Comparison of ENCODE assay signal across 24 cellular contexts in genomic region chr7:739964-740942, GRCh38. TPM values are rescaled to one million over a fixed set of nuclear protein-coding genes. Genes with fewer than 3 reads are reported as not detected.
DNase-seq lines count a peak whose midpoint lies in the region; ATAC-seq and TF ChIP-seq lines count a peak whose summit lies in the region.
"Had no signal": no experiment of that assay in that cellular context is flagged by ENCODE, and none has a peak within 500 bp of the region (broad histone marks: within the 10 kb centered on the region; RNA-seq: fewer than 3 reads in every experiment).

No MANE protein-coding gene starts in this region.

- no peak overlapping the region for H3K23ac ChIP-seq in H9 (ENCODE audit: insufficient read length, low read depth, low read length)

- no peak overlapping the region for H3K4me2 ChIP-seq in H9 (ENCODE audit: insufficient read depth, insufficient read length, low read length)
- H3K4me2 ChIP-seq: hepatocyte had no signal

- H2BK20ac ChIP-seq in H9 (ENCODE audit: low read depth, low read length, poor library complexity, severe bottlenecking) = no peak overlapping the region

- no peak overlapping the region for H4K8ac ChIP-seq in H9 (replicated peaks; ENCODE audit: insufficient read length, low read depth, low read length)

- no peak overlapping the region for H2AFZ ChIP-seq in H9 (ENCODE audit: low read length)
- H2AFZ ChIP-seq: hepatocyte had no signal

- 0 out of 4 replicates have a peak, but pooled peaks cover 0 to 2% of the 10 kb centered on the region in 2 experiments for H3K4me1 Mint-ChIP-seq in H9
- H3K4me1 Mint-ChIP-seq: activated B cell treated with CpG ODN at 0.5 μM for 24 hours; activated naive CD8-positive, alpha-beta T cell treated with anti-CD3 and anti-CD28 coated beads, Interleukin-2, amount 50 U/mL, for 24 hours had no signal

- H3T11ph ChIP-seq in H9 (ENCODE audit: low read length) = no peak overlapping the region

- in situ Hi-C loops in Panc1 (cut with HindIII; ENCODE audit: low pct_unique_long_range_greater_than_20kb, low sequenced_read_pairs) = no loop called here

- no peak overlapping the region for H2AK5ac ChIP-seq in H9 (ENCODE audit: insufficient read length, low read length)

- H3K9me3 ChIP-seq in H9 (ENCODE audit: control insufficient read depth, low read depth, low read length) (peaks cover 2% of the 10 kb centered on the region), Panc1 (ENCODE audit: control insufficient read depth, insufficient read depth, low read depth, low read length) (no peaks in the 10 kb centered on the region)
- H3K9me3 ChIP-seq: gastrocnemius medialis had no signal

- H3K36me3 Mint-ChIP-seq in H9 (ENCODE audit: insufficient read depth in 1 of 3, low read depth in 3 of 3) = peaks cover 24 to 40% (median 33%) of the 10 kb centered on the region in 3 experiments

- H3K9me3 Mint-ChIP-seq in H9 = no peaks in the 10 kb centered on the region; a peak in 1 of 5 replicates
- H3K9me3 Mint-ChIP-seq: activated B cell treated with CpG ODN at 0.5 μM for 24 hours; activated CD4-positive, alpha-beta memory T cell treated with anti-CD3 and anti-CD28 coated beads for 36 hours; activated naive CD8-positive, alpha-beta T cell treated with anti-CD3 and anti-CD28 coated beads, Interleukin-2, amount 50 U/mL, for 24 hours; type B pancreatic cell had no signal

- no peak overlapping the region for H3K9ac ChIP-seq in H9 (ENCODE audit: extremely low read depth, insufficient read length, low read length)

- no peak overlapping the region for H2BK120ac ChIP-seq in H9 (ENCODE audit: low read depth, low read length, poor library complexity, severe bottlenecking)

- H3K36me3 ChIP-seq in Panc1 (ENCODE audit: control insufficient read depth, insufficient read depth, low read length) = no peaks in the 10 kb centered on the region

- H3K27me3 Mint-ChIP-seq in H9 (ENCODE audit: low read depth) = no peaks in the 10 kb centered on the region
- H3K27me3 Mint-ChIP-seq: activated B cell treated with CpG ODN at 0.5 μM for 24 hours; activated CD4-positive, alpha-beta memory T cell treated with anti-CD3 and anti-CD28 coated beads for 36 hours; activated naive CD8-positive, alpha-beta T cell treated with anti-CD3 and anti-CD28 coated beads, Interleukin-2, amount 50 U/mL, for 24 hours; type B pancreatic cell had no signal

- H2BK15ac ChIP-seq in H9 (ENCODE audit: low read depth, low read length) = no peak overlapping the region

- CTCF ChIA-PET in Panc1 (lab: Charles Lee) = no interaction called here

- no peaks in the 10 kb centered on the region for H4K20me1 ChIP-seq in H9 (ENCODE audit: control insufficient read depth, insufficient read depth, insufficient read length)

- no peak overlapping the region for H3K27ac Mint-ChIP-seq in H9
- H3K27ac Mint-ChIP-seq: activated B cell treated with CpG ODN at 0.5 μM for 24 hours; activated CD4-positive, alpha-beta memory T cell treated with anti-CD3 and anti-CD28 coated beads for 36 hours; activated naive CD8-positive, alpha-beta T cell treated with anti-CD3 and anti-CD28 coated beads, Interleukin-2, amount 50 U/mL, for 24 hours; type B pancreatic cell had no signal

- H3K79me1 ChIP-seq in H9 (ENCODE audit: insufficient read depth, low read depth, low read length, poor library complexity, severe bottlenecking) = peaks cover 2% of the 10 kb centered on the region

- H3K27me3 ChIP-seq in H9 (ENCODE audit: insufficient read depth, low read length) (no peaks in the 10 kb centered on the region), Panc1 (ENCODE audit: control insufficient read depth, insufficient read depth, low read length) (no peaks in the 10 kb centered on the region)
- H3K27me3 ChIP-seq: gastrocnemius medialis, hepatocyte had no signal

- TF ChIP-seq CTCF in H9 (conservative IDR thresholded peaks at IDR 0.05) (no peak), Panc1 (IDR thresholded peaks at IDR 0.05) (no peak)

- H3K4me3 ChIP-seq in Panc1 (ENCODE audit: low read depth in 2 of 2, low read length in 2 of 2) = no peak overlapping the region
- H3K4me3 ChIP-seq: gastrocnemius medialis, hepatocyte had no signal

- H2BK12ac ChIP-seq in H9 (ENCODE audit: insufficient read length, low read depth, low read length) = no peak overlapping the region

- 0 out of 2 replicates have a peak, but pooled peaks have one; percentile 17 for ATAC-seq in Panc1
- ATAC-seq in left colon = peak; percentile 6
- ATAC-seq in sciatic nerve = no peak
- ATAC-seq in GM19023 (IDR thresholded peaks at IDR 0.05; ENCODE audit: unreplicated experiment) = no peak
- ATAC-seq: activated naive CD8-positive, alpha-beta T cell treated with anti-CD3 and anti-CD28 coated beads, Interleukin-2, amount 50 U/mL, for 24 hours; gastrocnemius medialis; HCT116 had no signal

- no peak overlapping the region for H3K14ac ChIP-seq in H9 (ENCODE audit: insufficient read depth, low read length)

- POLR2A ChIA-PET in Panc1 (lab: Charles Lee) = no interaction called here

- H3K27ac ChIP-seq in H9 (ENCODE audit: insufficient read length, low read depth, low read length) (no peak overlapping the region), Panc1 (ENCODE audit: low read length) (no peak overlapping the region)
- H3K27ac ChIP-seq: C4-2B, gastrocnemius medialis, hepatocyte had no signal

- no peak overlapping the region for H4K5ac ChIP-seq in H9 (ENCODE audit: insufficient read length, low read depth, low read length)

- no peak overlapping the region for H3K18ac ChIP-seq in H9 (ENCODE audit: insufficient read length, low read depth, low read length)

- H3K4me1 ChIP-seq in H9 (ENCODE audit: insufficient read depth, low read length) (no peaks in the 10 kb centered on the region), Panc1 (ENCODE audit: control insufficient read depth, insufficient read depth, low read length) (no peaks in the 10 kb centered on the region; the same call in 1 of the 2 replicates)

- H4K91ac ChIP-seq in H9 (ENCODE audit: insufficient read length, low read depth, low read length) = no peak overlapping the region

- no TSS peak for BruUV-seq in Panc1 (replicated peaks; lab: Mats Ljungman, UMichigan)

- H3K56ac ChIP-seq in H9 (ENCODE audit: insufficient read length, low read depth, low read length) = no peak overlapping the region

- H3K4ac ChIP-seq in H9 (ENCODE audit: low read depth, low read length) = no peak overlapping the region

- DNase-seq in H9 (peak; percentile 22), Panc1 (ENCODE audit: low read depth, low spot score) (no peak), left colon (no peak), sciatic nerve (ENCODE audit: low spot score) (peak; percentile 53), amygdala (lab: John Stamatoyannopoulos, UW) (no peak), COLO668 (lab: John Stamatoyannopoulos, UW; ENCODE audit: unreplicated experiment) (no peak)
- DNase-seq: activated B cell treated with CpG ODN at 0.5 μM for 24 hours; activated CD4-positive, alpha-beta memory T cell treated with anti-CD3 and anti-CD28 coated beads for 36 hours; activated CD8-positive, alpha-beta memory T cell treated with anti-CD3 and anti-CD28 coated beads, Interleukin-2, amount 50 U/mL, for 4 hours; activated naive CD8-positive, alpha-beta T cell treated with anti-CD3 and anti-CD28 coated beads, Interleukin-2, amount 50 U/mL, for 24 hours; DMS79 treated with DMSO at 0.1 percent for 48 hours; gastrocnemius medialis; NCI-H1048; NCI-H1694; occipital lobe; SHP77; stimulated activated CD4-positive, alpha-beta T cell treated with anti-CD3 and anti-CD28 coated beads, Interleukin-2, amount 100 ng/mL, for 48 hours; substantia nigra; T1000 had no signal

- H3K4me3 Mint-ChIP-seq in H9 = no peak overlapping the region
- H3K4me3 Mint-ChIP-seq: activated B cell treated with CpG ODN at 0.5 μM for 24 hours; activated CD4-positive, alpha-beta memory T cell treated with anti-CD3 and anti-CD28 coated beads for 36 hours; activated naive CD8-positive, alpha-beta T cell treated with anti-CD3 and anti-CD28 coated beads, Interleukin-2, amount 50 U/mL, for 24 hours; type B pancreatic cell had no signal

- no peaks in the 10 kb centered on the region for H3K23me2 ChIP-seq in H9 (ENCODE audit: insufficient read length, low read depth, low read length, poor library complexity, severe bottlenecking)

- H3K79me2 ChIP-seq in H9 (ENCODE audit: insufficient read depth, low read length) = peaks cover 6% of the 10 kb centered on the region; the same call in 1 of the 2 replicates

- no CpG with 5 or more reads among the region's 46 CpGs for WGBS in H9 (ENCODE audit: extremely low coverage, insufficient read length, low lambda C conversion rate)

- H2BK5ac ChIP-seq in H9 (ENCODE audit: insufficient read length, low read length) = no peak overlapping the region

- intact Hi-C loops in Panc1 (cut with micrococcal nuclease; ENCODE audit: unreplicated experiment) = no loop called here
- intact Hi-C loops in left colon (cut with DNase I, micrococcal nuclease) = no loop called here
- intact Hi-C loops in sciatic nerve (cut with DNase I) = no loop called here

RNA-seq across cellular contexts. Expression of gene PRKAR1B, which starts 13.2 kb away (rescaled TPM):
- 43.3 and 44.2 TPM in 2 replicates for total RNA-seq in H9 (2021)
- total RNA-seq in Panc1 (2021; ENCODE audit: unreplicated experiment) = 62.0 TPM
- polyA plus RNA-seq in Panc1 (2012; ENCODE audit: insufficient read length) = 96.6 TPM
- 10 to 100 TPM; 26.5 to 31.0 TPM for total RNA-seq in left colon
- total RNA-seq in sciatic nerve = 11.1 TPM

RNA-seq across cellular contexts. Expression of gene DNAAF5, which starts 13.8 kb away (rescaled TPM):
- 42.7 and 43.5 TPM in 2 replicates for total RNA-seq in H9 (2021)
- total RNA-seq in Panc1 (2021; ENCODE audit: unreplicated experiment) = 79.5 TPM
- 107 TPM for polyA plus RNA-seq in Panc1 (2012; ENCODE audit: insufficient read length)
- 10 to 100 TPM; 27.8 to 37.1 TPM for total RNA-seq in left colon
- total RNA-seq in sciatic nerve = 19.0 TPM

Comparison
In these comparisons a context has a peak if more than half of its experiments do, and no peak if none do; other contexts are left out.
1. DNase-seq: peak in H9 (single experiment) and sciatic nerve (single experiment); none in Panc1 (single experiment), left colon (0 of 2), amygdala (0 of 56) and COLO668 (single experiment).
2. ATAC-seq: peak in Panc1 (single experiment) and left colon (single experiment); none in sciatic nerve (single experiment) and GM19023 (single experiment).